28 cellular contexts compared by ENCODE assay signal in the genomic region with DNA sequence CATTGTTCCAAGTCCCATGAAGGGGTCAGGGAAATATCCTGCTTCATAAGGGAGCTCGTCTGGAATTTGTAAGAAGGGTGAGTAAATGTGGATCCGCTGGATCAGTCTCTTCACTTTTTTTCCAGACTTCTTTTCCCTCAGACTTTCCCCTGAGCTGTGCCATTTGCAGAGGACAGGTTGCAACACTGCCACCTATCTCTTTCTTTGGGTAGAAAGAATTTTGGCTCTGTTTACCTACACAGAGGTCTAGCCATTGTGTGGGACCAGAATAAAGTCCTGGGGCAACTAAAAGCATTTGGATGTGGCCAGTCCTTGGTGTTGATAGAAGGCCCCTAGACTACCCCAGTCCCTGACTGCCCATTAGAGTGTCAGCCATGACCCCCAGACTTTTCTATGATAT.
DNase-seq lines count a peak whose midpoint lies in the region; TF ChIP-seq lines count a peak whose summit lies in the region.
"Had no signal": no experiment of that assay in that cellular context is flagged by ENCODE, and none has a peak within 500 bp of the region (broad histone marks: within the 10 kb centered on the region; RNA-seq: fewer than 3 reads in every experiment).

No MANE protein-coding gene starts in this region.

- H3K27ac ChIP-seq in 22Rv1 (no peak overlapping the region), endodermal cell (ENCODE audit: low read depth, low read length) (no peak overlapping the region), smooth muscle cell (ENCODE audit: low read depth) (no peak overlapping the region)
- H3K27ac ChIP-seq: A549, BLaER1, lower lobe of right lung, parathyroid adenoma, testis, uterus had no signal

- no peaks in the 10 kb centered on the region for H3K27me3 Mint-ChIP-seq in endodermal cell (ENCODE audit: insufficient read depth)
- H3K27me3 Mint-ChIP-seq: activated CD8-positive, alpha-beta T cell treated with anti-CD3 and anti-CD28 coated beads for 36 hours; T-cell had no signal

- H2AFZ ChIP-seq in smooth muscle cell (ENCODE audit: low read depth): no peak overlapping the region
- H2AFZ ChIP-seq: parathyroid adenoma had no signal

- H3K36me3 Mint-ChIP-seq in endodermal cell (ENCODE audit: low read depth): no peaks in the 10 kb centered on the region
- H3K36me3 Mint-ChIP-seq: brain, T-cell had no signal

- H3K79me2 ChIP-seq in smooth muscle cell (ENCODE audit: low read depth): no peaks in the 10 kb centered on the region
- H3K79me2 ChIP-seq: parathyroid adenoma had no signal

- H3K4me2 ChIP-seq in smooth muscle cell: no peak overlapping the region
- H3K4me2 ChIP-seq: A549, BLaER1 had no signal

- peaks cover 7% of the 10 kb centered on the region for H3K9me3 Mint-ChIP-seq in endodermal cell

- DNase-seq in GM13977 (ENCODE audit: low spot score): no peak
- peak; percentile 11 for DNase-seq in NT2/D1 (ENCODE audit: low read depth, low spot score)
- DNase-seq in endodermal cell: peak; percentile 52
- no peak for DNase-seq in KG1 (lab: John Stamatoyannopoulos, UW)
- DNase-seq in AML-193 (lab: John Stamatoyannopoulos, UW): no peak
- no peak for DNase-seq in mesenteric fat pad (ENCODE audit: low spot score)
- DNase-seq in smooth muscle cell (lab: John Stamatoyannopoulos, UW; ENCODE audit: unreplicated experiment): no peak
- DNase-seq: activated CD4-positive, alpha-beta T cell treated with anti-CD3 and anti-CD28 coated beads for 1 hour; activated CD8-positive, alpha-beta T cell treated with anti-CD3 and anti-CD28 coated beads for 36 hours; activated T-cell treated with anti-CD3 and anti-CD28 coated beads for 4 hours; Caco-2; effector CD4-positive, alpha-beta T cell; EL; erythroblast; foreskin fibroblast; lower lobe of right lung; NCI-H1048; NCI-H2081; NCI-H774; stimulated activated naive CD4-positive, alpha-beta T cell treated with Interleukin-2 at 50 U/mL for 16 hours; T-cell; testis; uterus had no signal

- WGBS in endodermal cell (ENCODE audit: insufficient coverage in 1 of 2, insufficient read length in 1 of 2), 2 experiments: 68% methylated on average over 2 of the region's 2 CpGs; no CpG with 5 or more reads in 1 of the 2 experiments
- WGBS in smooth muscle cell (ENCODE audit: low lambda C conversion rate): 58% methylated on average over 2 of the region's 2 CpGs

- no peaks in the 10 kb centered on the region for H4K20me1 ChIP-seq in smooth muscle cell (ENCODE audit: low read depth)
- H4K20me1 ChIP-seq: BLaER1 had no signal

- H3K9ac ChIP-seq in NT2/D1 (ENCODE audit: insufficient read length, low read depth): no peak overlapping the region
- H3K9ac ChIP-seq in endodermal cell (ENCODE audit: extremely low read depth, low read length, poor library complexity, severe bottlenecking): no peak overlapping the region
- no peak overlapping the region for H3K9ac ChIP-seq in smooth muscle cell (ENCODE audit: low read depth)
- H3K9ac ChIP-seq: BLaER1, parathyroid adenoma had no signal

- H3K4me3 Mint-ChIP-seq in endodermal cell: no peak overlapping the region
- H3K4me3 Mint-ChIP-seq: activated CD8-positive, alpha-beta T cell treated with anti-CD3 and anti-CD28 coated beads for 36 hours; brain; T-cell had no signal

- in situ Hi-C loops in GM13977 (cut with MboI; ENCODE audit: low pct_unique_long_range_greater_than_20kb, low sequenced_read_pairs, unreplicated experiment): no loop called here

- TF ChIP-seq CTCF in 22Rv1 (IDR thresholded peaks at IDR 0.05): peak; percentile 47
- TF ChIP-seq CTCF in GM13977 (IDR thresholded peaks at IDR 0.05; ENCODE audit: extremely low read depth, insufficient read depth, missing control alignments): peak; percentile 40
- peak; percentile 66 for TF ChIP-seq CTCF in endodermal cell (conservative IDR thresholded peaks at IDR 0.05)
- no peak for TF ChIP-seq CTCF in smooth muscle cell (IDR thresholded peaks at IDR 0.05; ENCODE audit: borderline replicate concordance, insufficient read depth, poor library complexity, severe bottlenecking)

- H3K9me3 ChIP-seq in NT2/D1 (ENCODE audit: insufficient read depth, low read length) (no peaks in the 10 kb centered on the region; the same call in 1 of the 2 replicates), endodermal cell (ENCODE audit: control insufficient read depth, low read length) (no peaks in the 10 kb centered on the region), smooth muscle cell (replicated peaks; ENCODE audit: low read depth) (no peaks in the 10 kb centered on the region)
- H3K9me3 ChIP-seq: A549, BLaER1, Caco-2, testis, uterus had no signal

- H3K4me1 Mint-ChIP-seq in endodermal cell: no peaks in the 10 kb centered on the region
- H3K4me1 Mint-ChIP-seq: brain, T-cell had no signal

- no peaks in the 10 kb centered on the region for H3F3A ChIP-seq in smooth muscle cell (ENCODE audit: low read depth)

- H3K27me3 ChIP-seq in NT2/D1 (ENCODE audit: insufficient read depth, insufficient read length): no peaks in the 10 kb centered on the region
- H3K27me3 ChIP-seq in endodermal cell (ENCODE audit: control insufficient read depth, insufficient read depth, low read length, poor library complexity, severe bottlenecking): no peaks in the 10 kb centered on the region
- no peaks in the 10 kb centered on the region for H3K27me3 ChIP-seq in smooth muscle cell (ENCODE audit: low read depth)
- H3K27me3 ChIP-seq: BLaER1, testis, uterus had no signal

- no peak overlapping the region for H3K4me3 ChIP-seq in NT2/D1 (ENCODE audit: insufficient read length, low read depth)
- H3K4me3 ChIP-seq in endodermal cell (ENCODE audit: low read length): no peak overlapping the region
- no peak overlapping the region for H3K4me3 ChIP-seq in smooth muscle cell
- H3K4me3 ChIP-seq: A549, BLaER1, lower lobe of right lung, testis, uterus had no signal

- no peak overlapping the region for H3K27ac Mint-ChIP-seq in endodermal cell
- H3K27ac Mint-ChIP-seq: activated CD8-positive, alpha-beta T cell treated with anti-CD3 and anti-CD28 coated beads for 36 hours; brain; T-cell had no signal

- H3K4me1 ChIP-seq in NT2/D1 (ENCODE audit: insufficient read depth, insufficient read length) (peaks cover 2% of the 10 kb centered on the region), endodermal cell (ENCODE audit: control insufficient read depth, insufficient read depth, low read length) (no peaks in the 10 kb centered on the region), smooth muscle cell (ENCODE audit: low read depth) (no peaks in the 10 kb centered on the region)
- H3K4me1 ChIP-seq: A549, BLaER1, Caco-2, lower lobe of right lung, parathyroid adenoma, testis, uterus had no signal

- H3K36me3 ChIP-seq in NT2/D1 (ENCODE audit: insufficient read depth, insufficient read length, low read length) (no peaks in the 10 kb centered on the region), endodermal cell (ENCODE audit: control insufficient read depth, insufficient read depth, low read length) (no peaks in the 10 kb centered on the region), smooth muscle cell (ENCODE audit: low read depth) (no peaks in the 10 kb centered on the region)
- H3K36me3 ChIP-seq: BLaER1, lower lobe of right lung, uterus had no signal

Comparison
In these comparisons a context has a peak if more than half of its experiments do, and no peak if none do; other contexts are left out.
1. DNase-seq: peak in NT2/D1 (single experiment) and endodermal cell (single experiment); none in GM13977 (single experiment), KG1 (single experiment), AML-193 (0 of 2), mesenteric fat pad (single experiment) and smooth muscle cell (single experiment).